10 cellular contexts compared by ENCODE assay signal in the genomic region with DNA sequence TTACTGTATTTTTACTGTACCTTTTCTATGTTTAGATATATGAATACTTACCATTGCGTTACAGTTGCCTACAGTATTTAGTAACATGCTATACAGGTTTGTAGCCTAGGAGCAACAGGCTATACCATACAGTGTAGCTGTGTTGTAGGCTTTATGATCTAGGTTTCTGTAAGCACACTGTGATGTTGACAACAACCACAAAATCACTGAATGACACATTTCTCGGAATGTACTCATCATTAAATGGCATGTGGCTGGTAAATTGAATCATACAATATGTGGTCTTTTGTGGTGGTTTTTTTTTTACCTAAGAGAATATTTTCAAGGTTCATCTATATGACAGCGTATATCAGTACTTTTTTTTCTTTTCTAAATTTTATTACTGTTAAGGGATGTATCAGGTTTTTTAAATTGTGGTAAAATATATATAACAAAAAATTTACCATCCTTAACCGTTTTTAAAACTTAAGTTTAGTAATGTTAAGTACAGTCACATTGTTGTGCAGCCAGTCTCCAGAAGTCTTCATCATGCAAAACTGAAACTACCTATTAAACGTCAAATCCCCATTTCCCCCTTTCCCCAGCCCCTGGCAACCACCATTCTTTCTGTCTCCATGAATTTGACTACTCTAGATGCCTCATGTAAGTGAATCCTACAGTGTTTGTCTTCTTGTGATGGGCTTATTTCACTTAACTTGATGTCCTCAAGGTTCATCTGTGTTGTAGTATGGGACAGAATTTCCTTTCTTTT. TPM values are rescaled to one million over a fixed set of nuclear protein-coding genes. Genes with fewer than 3 reads are reported as not detected.
DNase-seq lines count a peak whose midpoint lies in the region; ATAC-seq and TF ChIP-seq lines count a peak whose summit lies in the region.
"Had no signal": no experiment of that assay in that cellular context is flagged by ENCODE, and none has a peak within 500 bp of the region (broad histone marks: within the 10 kb centered on the region; RNA-seq: fewer than 3 reads in every experiment).

No MANE protein-coding gene starts in this region.

- H3K36me3 ChIP-seq in SK-N-SH (replicated peaks in 1 of 2; ENCODE audit: control insufficient read depth in 1 of 2, insufficient read depth in 2 of 2, low read length in 1 of 2), result peaks cover 14 to 34% of the 10 kb centered on the region in 2 experiments

- DNase-seq in EL, result peak; percentile 70
- no peak for DNase-seq in SK-N-SH
- DNase-seq in foreskin fibroblast, result peak; percentile 13 to 24
- no peak for DNase-seq in DMS 273 (lab: John Stamatoyannopoulos, UW; ENCODE audit: unreplicated experiment)
- no peak for DNase-seq in germinal center (ENCODE audit: low spot score)
- no peak for DNase-seq in HUDEP-2 (lab: John Stamatoyannopoulos, UW; ENCODE audit: unreplicated experiment in 76 of 76)
- DNase-seq: OCI-M1, thyroid gland had no signal

- H4K20me1 ChIP-seq in SK-N-SH (ENCODE audit: insufficient read depth), result no peaks in the 10 kb centered on the region

- POLR2A ChIA-PET in SK-N-SH (lab: Yijun Ruan, JAX), result interaction anchor here (0.9 kb wide), 1 partner anchor 13 kb away, joined by 3 read pairs; no protein-coding TSS in a partner anchor

- no peaks in the 10 kb centered on the region for H3K27me3 ChIP-seq in SK-N-SH (ENCODE audit: insufficient read depth)
- H3K27me3 ChIP-seq: thyroid gland had no signal

- no peaks in the 10 kb centered on the region for H3K9me2 ChIP-seq in SK-N-SH

- H2AFZ ChIP-seq in SK-N-SH (ENCODE audit: low read depth), result no peak overlapping the region

- 91% methylated on average over 5 of the region's 5 CpGs for WGBS in SK-N-SH (ENCODE audit: low lambda C conversion rate)

- ATAC-seq in GM21619 (IDR thresholded peaks at IDR 0.05; ENCODE audit: unreplicated experiment) (peak; percentile 71), HG02763 (IDR thresholded peaks at IDR 0.05; ENCODE audit: unreplicated experiment) (no peak)

- H3K4me3 ChIP-seq in SK-N-SH (ENCODE audit: low read depth in 2 of 2, low read length in 1 of 2) (no peak overlapping the region), foreskin fibroblast (ENCODE audit: low read depth in 1 of 2, low read length in 2 of 2) (no peak overlapping the region)
- H3K4me3 ChIP-seq: thyroid gland had no signal

- H3K9ac ChIP-seq in SK-N-SH, result no peak overlapping the region

- H3K4me1 ChIP-seq in SK-N-SH (ENCODE audit: control insufficient read depth in 1 of 2, insufficient read depth in 2 of 2, low read depth in 1 of 2, low read length in 1 of 2), result no peaks in the 10 kb centered on the region; a peak in 1 of 4 replicates
- H3K4me1 ChIP-seq: thyroid gland had no signal

- H3K79me2 ChIP-seq in SK-N-SH (ENCODE audit: insufficient read depth), result peaks cover 45% of the 10 kb centered on the region; the same call in 1 of the 2 replicates

- no peak for TF ChIP-seq EP300 in SK-N-SH (IDR thresholded peaks at IDR 0.05; ENCODE audit: borderline replicate concordance in 1 of 2, low read depth in 1 of 2, low read length in 1 of 2)

- no peak overlapping the region for H3K4me2 ChIP-seq in SK-N-SH

- no peaks in the 10 kb centered on the region for H3K9me3 ChIP-seq in SK-N-SH
- H3K9me3 ChIP-seq: thyroid gland had no signal

- CTCF ChIA-PET in SK-N-SH (lab: Yijun Ruan, JAX), result no interaction called here

- H3K27ac ChIP-seq in SK-N-SH (ENCODE audit: low read depth in 2 of 2, low read length in 1 of 2), result no peak overlapping the region; a peak in 1 of 4 replicates
- H3K27ac ChIP-seq: thyroid gland had no signal

- TF ChIP-seq RAD21 in SK-N-SH (IDR thresholded peaks at IDR 0.05; ENCODE audit: low read length), result no peak

- no peak for TF ChIP-seq CTCF in SK-N-SH (IDR thresholded peaks at IDR 0.05)
- TF ChIP-seq CTCF in foreskin fibroblast (IDR thresholded peaks at IDR 0.05; ENCODE audit: low read depth, low read length), result no peak

- peaks cover 11% of the 10 kb centered on the region for H3F3A ChIP-seq in SK-N-SH (replicated peaks; ENCODE audit: insufficient read depth)

TF ChIP-seq in SK-N-SH, 30 proteins besides CTCF, POLR2A, EP300 and RAD21:
- peak; percentile 20; the same call in 1 of the 2 replicates for TF ChIP-seq FOSL2 (IDR thresholded peaks at IDR 0.05; ENCODE audit: borderline replicate concordance, low read depth)
- no peak for TF ChIP-seq EZH2phosphoT487 (IDR thresholded peaks at IDR 0.05; ENCODE audit: borderline replicate concordance, low read depth)
- no peak for TF ChIP-seq RCOR1 (IDR thresholded peaks at IDR 0.05; ENCODE audit: low read length)

RNA-seq across cellular contexts. Expression of a gene that starts 21.5 kb away (rescaled TPM):
- polyA plus RNA-seq in SK-N-SH (2012; rRNA removed), result 9.8 and 17.4 TPM in 2 replicates
- polyA plus RNA-seq in SK-N-SH (2012; cell fraction: cytosol; rRNA removed), result 5.6 and 6.2 TPM in 2 replicates
- polyA plus RNA-seq in SK-N-SH (2012; cell fraction: nucleus; rRNA removed), result 29.9 and 71.5 TPM in 2 replicates

RNA-seq across cellular contexts. Expression of a gene that starts 35.8 kb away (rescaled TPM):
- polyA plus RNA-seq in SK-N-SH (2012; rRNA removed), result 0.81 and 1.3 TPM in 2 replicates
- polyA plus RNA-seq in SK-N-SH (2012; cell fraction: cytosol; rRNA removed), result 1.4 TPM in 2 replicates
- 1.5 and 2.2 TPM in 2 replicates for polyA plus RNA-seq in SK-N-SH (2012; cell fraction: nucleus; rRNA removed)

Comparison
In these comparisons a context has a peak if more than half of its experiments do, and no peak if none do; other contexts are left out.
1. DNase-seq: peak in EL (single experiment) and foreskin fibroblast (2 of 2); none in SK-N-SH (single experiment), DMS 273 (single experiment), germinal center (single experiment) and HUDEP-2 (0 of 76).